1 cellular context compared by ENCODE assay signal in genomic region chr15:84624359-84624758, GRCh38.
TF ChIP-seq lines count a peak whose summit lies in the region.

No MANE protein-coding gene starts in this region.

TF ChIP-seq in K562, 482 proteins besides CTCF, POLR2A, EP300 and RAD21:
- no peak for TF ChIP-seq NR2C1 (IDR thresholded peaks at IDR 0.05)
- TF ChIP-seq NR2C1 (tag; IDR thresholded peaks at IDR 0.05): no peak
- TF ChIP-seq CEBPZ (IDR thresholded peaks at IDR 0.05; ENCODE audit: borderline replicate concordance, low read depth, low read length): no peak
- TF ChIP-seq, protein P1, sequence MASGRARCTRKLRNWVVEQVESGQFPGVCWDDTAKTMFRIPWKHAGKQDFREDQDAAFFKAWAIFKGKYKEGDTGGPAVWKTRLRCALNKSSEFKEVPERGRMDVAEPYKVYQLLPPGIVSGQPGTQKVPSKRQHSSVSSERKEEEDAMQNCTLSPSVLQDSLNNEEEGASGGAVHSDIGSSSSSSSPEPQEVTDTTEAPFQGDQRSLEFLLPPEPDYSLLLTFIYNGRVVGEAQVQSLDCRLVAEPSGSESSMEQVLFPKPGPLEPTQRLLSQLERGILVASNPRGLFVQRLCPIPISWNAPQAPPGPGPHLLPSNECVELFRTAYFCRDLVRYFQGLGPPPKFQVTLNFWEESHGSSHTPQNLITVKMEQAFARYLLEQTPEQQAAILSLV (tag; IDR thresholded peaks at IDR 0.05): no peak
- no peak for TF ChIP-seq TGIF2 (CRISPR knock-in tag; IDR thresholded peaks at IDR 0.05)
- TF ChIP-seq ZBTB7A (IDR thresholded peaks at IDR 0.05; ENCODE audit: borderline replicate concordance, control insufficient read depth, low read depth, low read length): no peak
- TF ChIP-seq HCFC1 (IDR thresholded peaks at IDR 0.05; ENCODE audit: low read depth, low read length): no peak
- no peak for TF ChIP-seq SNRNP70 (optimal IDR thresholded peaks at IDR 0.05; ENCODE audit: low read depth, low read length)
- no peak for TF ChIP-seq DDX20 (tag; IDR thresholded peaks at IDR 0.05; ENCODE audit: low read depth)
- TF ChIP-seq E2F3 (CRISPR knock-in tag; IDR thresholded peaks at IDR 0.05): no peak
- TF ChIP-seq ZNF780A (CRISPR knock-in tag; IDR thresholded peaks at IDR 0.05): no peak
- TF ChIP-seq NFYB (IDR thresholded peaks at IDR 0.05; ENCODE audit: extremely low read depth, insufficient read length): no peak
